Comparison of ENCODE assay signal across 23 cellular contexts in genomic region chr1:192527950-192528349, GRCh38. TPM values are rescaled to one million over a fixed set of nuclear protein-coding genes. Genes with fewer than 3 reads are reported as not detected.
DNase-seq lines count a peak whose midpoint lies in the region; ATAC-seq, FAIRE-seq and TF ChIP-seq lines count a peak whose summit lies in the region.
"Had no signal": no experiment of that assay in that cellular context is flagged by ENCODE, and none has a peak within 500 bp of the region (broad histone marks: within the 10 kb centered on the region; RNA-seq: fewer than 3 reads in every experiment).

No MANE protein-coding gene starts in this region.

- H3K27me3 Mint-ChIP-seq in astrocyte (ENCODE audit: low read depth, unreplicated experiment) (no peaks in the 10 kb centered on the region), nephron progenitor cell (ENCODE audit: low read depth, poor library complexity) (no peaks in the 10 kb centered on the region)
- H3K27me3 Mint-ChIP-seq: activated CD8-positive, alpha-beta T cell treated with anti-CD3 and anti-CD28 coated beads for 36 hours; central memory CD8-positive, alpha-beta T cell; type B pancreatic cell had no signal

- H3K27me3 ChIP-seq in astrocyte (ENCODE audit: insufficient read depth, low read length), result no peaks in the 10 kb centered on the region
- no peaks in the 10 kb centered on the region for H3K27me3 ChIP-seq in suprapubic skin
- no peaks in the 10 kb centered on the region for H3K27me3 ChIP-seq in uterus
- H3K27me3 ChIP-seq: Peyer's patch had no signal

- H3K9ac ChIP-seq in astrocyte (ENCODE audit: low read length), result no peak overlapping the region

- ATAC-seq in GM18511 (IDR thresholded peaks at IDR 0.05; ENCODE audit: unreplicated experiment) (peak; percentile 37), GM21367 (IDR thresholded peaks at IDR 0.05; ENCODE audit: unreplicated experiment) (peak; percentile 31), HG02973 (IDR thresholded peaks at IDR 0.05; ENCODE audit: unreplicated experiment) (peak; percentile 32)
- ATAC-seq: activated CD8-positive, alpha-beta T cell treated with anti-CD3 and anti-CD28 coated beads for 36 hours; CD8-positive, alpha-beta T cell; mucosa of descending colon had no signal

- no peak overlapping the region for H3K4me3 ChIP-seq in astrocyte (ENCODE audit: insufficient read depth, low read depth, low read length)
- H3K4me3 ChIP-seq in suprapubic skin, result no peak overlapping the region
- H3K4me3 ChIP-seq in uterus, result no peak overlapping the region
- H3K4me3 ChIP-seq: mucosa of descending colon, Peyer's patch had no signal

- no peaks in the 10 kb centered on the region for H3K79me2 ChIP-seq in astrocyte (ENCODE audit: insufficient read depth, low read length)

- H3K9me3 Mint-ChIP-seq in astrocyte (ENCODE audit: unreplicated experiment) (no peaks in the 10 kb centered on the region), nephron progenitor cell (peaks cover 10% of the 10 kb centered on the region)
- H3K9me3 Mint-ChIP-seq: CD8-positive, alpha-beta T cell; central memory CD8-positive, alpha-beta T cell; type B pancreatic cell had no signal

- TF ChIP-seq POLR2A in suprapubic skin (IDR thresholded peaks at IDR 0.05) (no peak), uterus (IDR thresholded peaks at IDR 0.05) (no peak)

- H3K9me3 ChIP-seq in astrocyte (ENCODE audit: insufficient read depth, low read depth, low read length) (no peaks in the 10 kb centered on the region), suprapubic skin (no peaks in the 10 kb centered on the region), uterus (no peaks in the 10 kb centered on the region)
- H3K9me3 ChIP-seq: mucosa of descending colon, Peyer's patch had no signal

- no peak overlapping the region for H3K4me3 Mint-ChIP-seq in astrocyte (ENCODE audit: unreplicated experiment)
- H3K4me3 Mint-ChIP-seq in nephron progenitor cell, result no peak overlapping the region
- H3K4me3 Mint-ChIP-seq: activated CD8-positive, alpha-beta T cell treated with anti-CD3 and anti-CD28 coated beads for 36 hours; activated T-helper 1 cell treated with anti-CD3 and anti-CD28 coated beads, Interleukin-12 subunit alpha, Interleukin-12 subunit beta, Interleukin-2, Interleukin-4 antibody, amounts not matched to agents 30 ng/mL and 10 ng/mL and 1 ng/mL, durations not matched to agents 14 hours and 24 hours and 36 hours; CD8-positive, alpha-beta T cell; central memory CD8-positive, alpha-beta T cell; type B pancreatic cell had no signal

- no peak overlapping the region for H3K4me2 ChIP-seq in astrocyte (ENCODE audit: low read length)

- peak overlapping the region; percentile 21 for H3K27ac Mint-ChIP-seq in astrocyte (ENCODE audit: unreplicated experiment)
- no peak overlapping the region for H3K27ac Mint-ChIP-seq in nephron progenitor cell
- H3K27ac Mint-ChIP-seq: activated CD8-positive, alpha-beta T cell treated with anti-CD3 and anti-CD28 coated beads for 36 hours; activated T-helper 1 cell treated with anti-CD3 and anti-CD28 coated beads, Interleukin-12 subunit alpha, Interleukin-12 subunit beta, Interleukin-2, Interleukin-4 antibody, amounts not matched to agents 30 ng/mL and 10 ng/mL and 1 ng/mL, durations not matched to agents 14 hours and 24 hours and 36 hours; CD8-positive, alpha-beta T cell; type B pancreatic cell had no signal

- no peak for FAIRE-seq in astrocyte (lab: Jason Lieb, UNC)
- FAIRE-seq: H54 had no signal

- TF ChIP-seq EP300 in suprapubic skin (IDR thresholded peaks at IDR 0.05), result no peak

- no peak for DNase-seq in astrocyte (ENCODE audit: low read depth)
- DNase-seq in suprapubic skin (ENCODE audit: low spot score in 2 of 2), result no peak
- no peak for DNase-seq in uterus
- DNase-seq in nephron progenitor cell, result no peak
- DNase-seq in NCI-H1417 treated with DMSO at 0.1 percent for 48 hours (lab: John Stamatoyannopoulos, UW), result no peak
- DNase-seq: activated CD8-positive, alpha-beta T cell treated with anti-CD3 and anti-CD28 coated beads for 36 hours; CD8-positive, alpha-beta T cell; MM.1S; mucosa of descending colon; NCI-H2081; NCI-H69; Peyer's patch; stimulated activated CD4-positive, alpha-beta T cell treated with anti-CD3 and anti-CD28 coated beads, Interleukin-4, amount 100 ng/mL, for 24 hours; WERI-Rb-1 had no signal

- H3K36me3 Mint-ChIP-seq in astrocyte (ENCODE audit: low read depth, unreplicated experiment) (no peaks in the 10 kb centered on the region), nephron progenitor cell (ENCODE audit: low read depth) (no peaks in the 10 kb centered on the region)
- H3K36me3 Mint-ChIP-seq: CD8-positive, alpha-beta T cell had no signal

- H3K4me1 ChIP-seq in astrocyte (ENCODE audit: insufficient read depth, low read length) (peaks cover 28% of the 10 kb centered on the region), suprapubic skin (no peaks in the 10 kb centered on the region), uterus (no peaks in the 10 kb centered on the region)
- H3K4me1 ChIP-seq: Peyer's patch had no signal

- peaks cover 31% of the 10 kb centered on the region for H3K4me1 Mint-ChIP-seq in astrocyte (ENCODE audit: low read depth, unreplicated experiment)
- H3K4me1 Mint-ChIP-seq in nephron progenitor cell, result no peaks in the 10 kb centered on the region

- H3K27ac ChIP-seq in astrocyte (ENCODE audit: low read depth, low read length), result no peak overlapping the region
- no peak overlapping the region for H3K27ac ChIP-seq in suprapubic skin
- no peak overlapping the region for H3K27ac ChIP-seq in uterus
- H3K27ac ChIP-seq: WERI-Rb-1 had no signal

- H2AFZ ChIP-seq in astrocyte (ENCODE audit: low read depth, low read length), result no peak overlapping the region

- no peak for TF ChIP-seq CTCF in astrocyte (IDR thresholded peaks at IDR 0.05; ENCODE audit: insufficient read depth, low read depth, low read length)
- no peak for TF ChIP-seq CTCF in suprapubic skin (IDR thresholded peaks at IDR 0.05)
- no peak for TF ChIP-seq CTCF in uterus (IDR thresholded peaks at IDR 0.05)
- TF ChIP-seq CTCF in nephron progenitor cell (IDR thresholded peaks at IDR 0.05), result no peak

- H3K36me3 ChIP-seq in astrocyte (ENCODE audit: insufficient read depth, low read length) (no peaks in the 10 kb centered on the region), suprapubic skin (no peaks in the 10 kb centered on the region), uterus (no peaks in the 10 kb centered on the region)
- H3K36me3 ChIP-seq: Peyer's patch, WERI-Rb-1 had no signal

- intact Hi-C loops in uterus (cut with DNase I; ENCODE audit: low total_unique reads), result no loop called here

- H4K20me1 ChIP-seq in astrocyte (ENCODE audit: insufficient read depth, low read length), result no peaks in the 10 kb centered on the region

RNA-seq across cellular contexts. Expression of gene RGS1, which starts 47.6 kb away (rescaled TPM):
- total RNA-seq in astrocyte, result not detected in 2 replicates
- 10 to 100 TPM in 2 of 4 donors, 1 to 10 TPM in 2; 5.3 to 20.8 (median 13.8) TPM for total RNA-seq in suprapubic skin
- 10 to 100 TPM; 10.7 to 31.5 (median 23.7) TPM for total RNA-seq in uterus
- total RNA-seq: fibroblast of villous mesenchyme, osteoblast had no signal
